1 cellular context compared by ENCODE assay signal in genomic region chr16:66426112-66427035, GRCh38.
TF ChIP-seq lines count a peak whose summit lies in the region.

No MANE protein-coding gene starts in this region.

TF ChIP-seq in HepG2, 621 proteins besides CTCF, POLR2A, EP300 and RAD21 (continued from another document and continues in another):
- TF ChIP-seq ZXDC (CRISPR knock-in tag; IDR thresholded peaks at IDR 0.05) (no peak), ZSCAN21 (CRISPR knock-in tag; IDR thresholded peaks at IDR 0.05; ENCODE audit: borderline replicate concordance) (no peak), FOXO4 (CRISPR knock-in tag; conservative IDR thresholded peaks at IDR 0.05) (no peak), HMG20B (CRISPR knock-in tag; conservative IDR thresholded peaks at IDR 0.05) (no peak), ZFP91 (CRISPR knock-in tag; IDR thresholded peaks at IDR 0.05; ENCODE audit: borderline replicate concordance) (peak; percentile 27; the same call in 1 of the 2 replicates), HNRNPLL (IDR thresholded peaks at IDR 0.05; ENCODE audit: low read depth, low read length, poor library complexity, severe bottlenecking) (peak; percentile 2), SPEN (CRISPR knock-in tag; IDR thresholded peaks at IDR 0.05; ENCODE audit: low read depth) (0 out of 2 replicates have a peak, but pooled peaks have one; percentile 12), ZBTB8A (CRISPR knock-in tag; IDR thresholded peaks at IDR 0.05; ENCODE audit: borderline replicate concordance, low read depth) (no peak), ZNF333 (CRISPR knock-in tag; IDR thresholded peaks at IDR 0.05; ENCODE audit: borderline replicate concordance) (no peak), MAX (IDR thresholded peaks at IDR 0.05) (peak; percentile 73), SAP130 (CRISPR knock-in tag; IDR thresholded peaks at IDR 0.05; ENCODE audit: low read depth) (peak; percentile 20; the same call in 1 of the 2 replicates), U2AF1 (optimal IDR thresholded peaks at IDR 0.05; ENCODE audit: low read depth, low read length) (no peak), PHF21A (CRISPR knock-in tag; IDR thresholded peaks at IDR 0.05) (no peak), RNF2 (conservative IDR thresholded peaks at IDR 0.05; ENCODE audit: low read depth) (0 out of 2 replicates have a peak, but pooled peaks have one; percentile 34), ZNF337 (CRISPR knock-in tag; IDR thresholded peaks at IDR 0.05; ENCODE audit: borderline replicate concordance, low read depth) (no peak), ZNF800 (CRISPR knock-in tag; IDR thresholded peaks at IDR 0.05) (peak; percentile 32; the same call in 1 of the 2 replicates), SKI (IDR thresholded peaks at IDR 0.05; ENCODE audit: partially characterized antibody) (no peak), FOXO1 (CRISPR knock-in tag; IDR thresholded peaks at IDR 0.05) (0 out of 2 replicates have a peak, but pooled peaks have one; percentile 31), ZNF563 (CRISPR knock-in tag; IDR thresholded peaks at IDR 0.05) (peak; percentile 45; the same call in 1 of the 2 replicates), ZBTB7A (CRISPR knock-in tag; IDR thresholded peaks at IDR 0.05) (0 out of 2 replicates have a peak, but pooled peaks have one; percentile 55), ZNF614 (CRISPR knock-in tag; IDR thresholded peaks at IDR 0.05; ENCODE audit: borderline replicate concordance) (no peak), RARA (CRISPR knock-in tag; IDR thresholded peaks at IDR 0.05) (0 out of 2 replicates have a peak, but pooled peaks have one; percentile 11), ZNF589 (CRISPR knock-in tag; conservative IDR thresholded peaks at IDR 0.05) (no peak), ZNF879 (CRISPR knock-in tag; IDR thresholded peaks at IDR 0.05) (no peak), ZNF616 (CRISPR knock-in tag; IDR thresholded peaks at IDR 0.05; ENCODE audit: low read depth) (0 out of 2 replicates have a peak, but pooled peaks have one; percentile 44), ZNF230 (CRISPR knock-in tag; IDR thresholded peaks at IDR 0.05) (no peak), ZNF34 (CRISPR knock-in tag; IDR thresholded peaks at IDR 0.05; ENCODE audit: borderline replicate concordance) (no peak), BHLHE40 (IDR thresholded peaks at IDR 0.05; ENCODE audit: low read length) (peak; percentile 37; the same call in 1 of the 2 replicates), IKZF5 (CRISPR knock-in tag; IDR thresholded peaks at IDR 0.05) (no peak), DNMT3B (CRISPR knock-in tag; conservative IDR thresholded peaks at IDR 0.05) (no peak), EED (CRISPR knock-in tag; IDR thresholded peaks at IDR 0.05) (peak; percentile 44), ZNF597 (CRISPR knock-in tag; IDR thresholded peaks at IDR 0.05) (no peak), ZNF383 (CRISPR knock-in tag; IDR thresholded peaks at IDR 0.05; ENCODE audit: borderline replicate concordance) (no peak), NFAT5 (CRISPR knock-in tag; IDR thresholded peaks at IDR 0.05) (0 out of 2 replicates have a peak, but pooled peaks have one; percentile 41), ZNF782 (CRISPR knock-in tag; IDR thresholded peaks at IDR 0.05; ENCODE audit: borderline replicate concordance) (0 out of 2 replicates have a peak, but pooled peaks have one; percentile 32), HIVEP1 (CRISPR knock-in tag; IDR thresholded peaks at IDR 0.05) (0 out of 2 replicates have a peak, but pooled peaks have one; percentile 7), MXD1 (CRISPR knock-in tag; IDR thresholded peaks at IDR 0.05) (0 out of 2 replicates have a peak, but pooled peaks have one; percentile 51), TFDP1 (CRISPR knock-in tag; IDR thresholded peaks at IDR 0.05; ENCODE audit: borderline replicate concordance) (peak; percentile 73), ZNF274 (CRISPR knock-in tag; IDR thresholded peaks at IDR 0.05) (peak; percentile 28; the same call in 1 of the 2 replicates), MIXL1 (CRISPR knock-in tag; IDR thresholded peaks at IDR 0.05) (no peak), HNRNPL (IDR thresholded peaks at IDR 0.05; ENCODE audit: low read depth, low read length) (peak; percentile 91), SRY (CRISPR knock-in tag; IDR thresholded peaks at IDR 0.05) (no peak)
